ENCODE assay signal across 1 cellular context in genomic region chr1:1430114-1430982, GRCh38.
TF ChIP-seq lines count a peak whose summit lies in the region.

No MANE protein-coding gene starts in this region.

TF ChIP-seq in HepG2, 621 proteins besides CTCF, POLR2A, EP300 and RAD21 (continued from another document and continues in another):
- TF ChIP-seq ARNT2 (CRISPR knock-in tag; IDR thresholded peaks at IDR 0.05; ENCODE audit: low read depth) = 0 out of 2 replicates have a peak, but pooled peaks have one; percentile 60
- peak; percentile 58; the same call in 1 of the 2 replicates for TF ChIP-seq POGK (CRISPR knock-in tag; conservative IDR thresholded peaks at IDR 0.05)
- no peak for TF ChIP-seq ZNF639 (CRISPR knock-in tag; conservative IDR thresholded peaks at IDR 0.05)
- 0 out of 2 replicates have a peak, but pooled peaks have one; percentile 7 for TF ChIP-seq ZNF800 (CRISPR knock-in tag; IDR thresholded peaks at IDR 0.05)
- no peak for TF ChIP-seq FOSL1 (CRISPR knock-in tag; IDR thresholded peaks at IDR 0.05; ENCODE audit: borderline replicate concordance)
- TF ChIP-seq NPAS2 (CRISPR knock-in tag; IDR thresholded peaks at IDR 0.05; ENCODE audit: borderline replicate concordance) = no peak
- TF ChIP-seq MXD1 (CRISPR knock-in tag; IDR thresholded peaks at IDR 0.05) = peak; percentile 33; the same call in 1 of the 2 replicates
- peak; percentile 62; the same call in 1 of the 2 replicates for TF ChIP-seq GABPB1 (CRISPR knock-in tag; IDR thresholded peaks at IDR 0.05)
- TF ChIP-seq MAZ (IDR thresholded peaks at IDR 0.05; ENCODE audit: borderline replicate concordance, low read depth, low read length) = no peak
- peak; percentile 65 for TF ChIP-seq MAZ (CRISPR knock-in tag; IDR thresholded peaks at IDR 0.05; ENCODE audit: low read depth)
- peak; percentile 79 for TF ChIP-seq RARA (CRISPR knock-in tag; IDR thresholded peaks at IDR 0.05)
- peak; percentile 7 for TF ChIP-seq TEAD3 (CRISPR knock-in tag; optimal IDR thresholded peaks at IDR 0.05; ENCODE audit: borderline replicate concordance)
- peak; percentile 87 for TF ChIP-seq SKI (IDR thresholded peaks at IDR 0.05; ENCODE audit: partially characterized antibody)
- TF ChIP-seq ZNF616 (CRISPR knock-in tag; IDR thresholded peaks at IDR 0.05; ENCODE audit: low read depth) = 0 out of 2 replicates have a peak, but pooled peaks have one; percentile 19
- TF ChIP-seq ZNF792 (CRISPR knock-in tag; IDR thresholded peaks at IDR 0.05) = 0 out of 2 replicates have a peak, but pooled peaks have one; percentile 17
- peak; percentile 6; the same call in 1 of the 2 replicates for TF ChIP-seq GFI1 (CRISPR knock-in tag; IDR thresholded peaks at IDR 0.05; ENCODE audit: borderline replicate concordance)
- TF ChIP-seq ZNF512 (CRISPR knock-in tag; IDR thresholded peaks at IDR 0.05) = no peak
- no peak for TF ChIP-seq ZZZ3 (CRISPR knock-in tag; IDR thresholded peaks at IDR 0.05; ENCODE audit: borderline replicate concordance)
- 0 out of 2 replicates have a peak, but pooled peaks have one; percentile 37 for TF ChIP-seq ZNF704 (CRISPR knock-in tag; IDR thresholded peaks at IDR 0.05; ENCODE audit: borderline replicate concordance)
- peak; percentile 55; the same call in 1 of the 2 replicates for TF ChIP-seq NFE2L1 (CRISPR knock-in tag; IDR thresholded peaks at IDR 0.05; ENCODE audit: borderline replicate concordance)
- peak; percentile 11; the same call in 1 of the 2 replicates for TF ChIP-seq HDAC1 (CRISPR knock-in tag; IDR thresholded peaks at IDR 0.05)
- no peak for TF ChIP-seq ZNF138 (CRISPR knock-in tag; IDR thresholded peaks at IDR 0.05; ENCODE audit: low read depth)
- peak; percentile 38; the same call in 1 of the 2 replicates for TF ChIP-seq BRD4 (CRISPR knock-in tag; IDR thresholded peaks at IDR 0.05)
- TF ChIP-seq ZNF703 (CRISPR knock-in tag; IDR thresholded peaks at IDR 0.05; ENCODE audit: borderline replicate concordance) = peak; percentile 57; the same call in 1 of the 2 replicates
- TF ChIP-seq GLI4 (CRISPR knock-in tag; IDR thresholded peaks at IDR 0.05; ENCODE audit: borderline replicate concordance) = 0 out of 2 replicates have a peak, but pooled peaks have one; percentile 40
- TF ChIP-seq ZNF570 (CRISPR knock-in tag; IDR thresholded peaks at IDR 0.05; ENCODE audit: borderline replicate concordance) = no peak
- TF ChIP-seq HOXD1 (CRISPR knock-in tag; IDR thresholded peaks at IDR 0.05) = no peak
- no peak for TF ChIP-seq KDM1A (CRISPR knock-in tag; IDR thresholded peaks at IDR 0.05)
- peak; percentile 56; the same call in 1 of the 2 replicates for TF ChIP-seq KDM5B (CRISPR knock-in tag; IDR thresholded peaks at IDR 0.05; ENCODE audit: borderline replicate concordance)
- no peak for TF ChIP-seq ZNF678 (CRISPR knock-in tag; IDR thresholded peaks at IDR 0.05)
- peak; percentile 38 for TF ChIP-seq ZSCAN25 (CRISPR knock-in tag; IDR thresholded peaks at IDR 0.05)
- TF ChIP-seq GATA4 (IDR thresholded peaks at IDR 0.05; ENCODE audit: borderline replicate concordance, low read depth) = 0 out of 2 replicates have a peak, but pooled peaks have one; percentile 22
- no peak for TF ChIP-seq SOX13 (IDR thresholded peaks at IDR 0.05)
- no peak; a peak in 1 of 4 replicates for TF ChIP-seq SOX13 (CRISPR knock-in tag; conservative IDR thresholded peaks at IDR 0.05 in 1 of 2, IDR thresholded peaks at IDR 0.05 in 1 of 2)
- TF ChIP-seq HMGXB3 (CRISPR knock-in tag; IDR thresholded peaks at IDR 0.05; ENCODE audit: borderline replicate concordance) = peak; percentile 32; the same call in 1 of the 2 replicates
- peak; percentile 61; the same call in 1 of the 2 replicates for TF ChIP-seq BHLHE40 (IDR thresholded peaks at IDR 0.05; ENCODE audit: low read length)
- TF ChIP-seq ZNF280D (CRISPR knock-in tag; IDR thresholded peaks at IDR 0.05) = 0 out of 2 replicates have a peak, but pooled peaks have one; percentile 16
- TF ChIP-seq ZNF780A (CRISPR knock-in tag; IDR thresholded peaks at IDR 0.05) = 0 out of 2 replicates have a peak, but pooled peaks have one; percentile 27
- TF ChIP-seq MZF1 (CRISPR knock-in tag; IDR thresholded peaks at IDR 0.05; ENCODE audit: borderline replicate concordance) = peak; percentile 87; the same call in 1 of the 2 replicates
- peak; percentile 47; the same call in 1 of the 2 replicates for TF ChIP-seq ATF7-NPFF (CRISPR knock-in tag; IDR thresholded peaks at IDR 0.05; ENCODE audit: low read depth)
- TF ChIP-seq UBTF (CRISPR knock-in tag; IDR thresholded peaks at IDR 0.05) = peak; percentile 94
